Comparison of ENCODE assay signal across 8 cellular contexts in genomic region chr1:97919568-97920261, GRCh38. TPM values are rescaled to one million over a fixed set of nuclear protein-coding genes. Genes with fewer than 3 reads are reported as not detected.
DNase-seq lines count a peak whose midpoint lies in the region; ATAC-seq and TF ChIP-seq lines count a peak whose summit lies in the region.

No MANE protein-coding gene starts in this region.

- H3K27ac Mint-ChIP-seq in stimulated activated naive CD8-positive, alpha-beta T cell treated with anti-CD3 and anti-CD28 coated beads, Interleukin-15, Interleukin-2, amounts not matched to agents 100 ng/mL and 50 ng/mL, for 24 hours: peak overlapping the region; percentile 92
- peak overlapping the region; percentile 84 for H3K27ac Mint-ChIP-seq in activated T-helper 17 cell treated with anti-CD3 and anti-CD28 coated beads, Interleukin-2, amount 50 U/mL, for 72 hours

- ATAC-seq in stimulated activated naive CD8-positive, alpha-beta T cell treated with anti-CD3 and anti-CD28 coated beads, Interleukin-15, Interleukin-2, amounts not matched to agents 100 U/mL and 50 U/mL, for 24 hours: no peak
- no peak for ATAC-seq in activated T-helper 17 cell treated with anti-CD3 and anti-CD28 coated beads, Interleukin-2, amount 50 U/mL, for 72 hours (replicated peaks)
- ATAC-seq in thoracic aorta (ENCODE audit: insufficient number of reproducible peaks, low FRiP score, low read depth): no peak

- H3K9me3 Mint-ChIP-seq in stimulated activated naive CD8-positive, alpha-beta T cell treated with anti-CD3 and anti-CD28 coated beads, Interleukin-15, Interleukin-2, amounts not matched to agents 100 ng/mL and 50 ng/mL, for 24 hours: no peaks in the 10 kb centered on the region
- no peaks in the 10 kb centered on the region for H3K9me3 Mint-ChIP-seq in activated T-helper 17 cell treated with anti-CD3 and anti-CD28 coated beads, Interleukin-2, amount 50 U/mL, for 72 hours

- no peak for TF ChIP-seq CTCF in thoracic aorta (IDR thresholded peaks at IDR 0.05)

- no peaks in the 10 kb centered on the region for H3K36me3 Mint-ChIP-seq in stimulated activated naive CD8-positive, alpha-beta T cell treated with anti-CD3 and anti-CD28 coated beads, Interleukin-15, Interleukin-2, amounts not matched to agents 100 ng/mL and 50 ng/mL, for 24 hours (ENCODE audit: low read depth)
- H3K36me3 Mint-ChIP-seq in activated T-helper 17 cell treated with anti-CD3 and anti-CD28 coated beads, Interleukin-2, amount 50 U/mL, for 72 hours (ENCODE audit: low read depth): no peaks in the 10 kb centered on the region

- H3K4me1 Mint-ChIP-seq in stimulated activated naive CD8-positive, alpha-beta T cell treated with anti-CD3 and anti-CD28 coated beads, Interleukin-15, Interleukin-2, amounts not matched to agents 100 ng/mL and 50 ng/mL, for 24 hours (ENCODE audit: low read depth): peaks cover 54% of the 10 kb centered on the region
- H3K4me1 Mint-ChIP-seq in activated T-helper 17 cell treated with anti-CD3 and anti-CD28 coated beads, Interleukin-2, amount 50 U/mL, for 72 hours: peaks cover 24% of the 10 kb centered on the region

- in situ Hi-C loops in G401 (cut with HindIII; ENCODE audit: low sequenced_read_pairs): no loop called here

- DNase-seq in stimulated activated naive CD8-positive, alpha-beta T cell treated with anti-CD3 and anti-CD28 coated beads, Interleukin-15, Interleukin-2, amounts not matched to agents 100 U/mL and 50 U/mL, for 24 hours: no peak
- DNase-seq in iris pigment epithelial cell (ENCODE audit: low read depth) (peak; percentile 67), thoracic aorta (ENCODE audit: low spot score) (no peak), iPS-NIHi7 (ENCODE audit: extremely low spot score) (no peak), NCI-H524 (lab: John Stamatoyannopoulos, UW) (no peak), G401 (ENCODE audit: low spot score) (no peak)

- H3K4me3 ChIP-seq in thoracic aorta: peak overlapping the region; percentile 94

- H3K4me3 Mint-ChIP-seq in stimulated activated naive CD8-positive, alpha-beta T cell treated with anti-CD3 and anti-CD28 coated beads, Interleukin-15, Interleukin-2, amounts not matched to agents 100 ng/mL and 50 ng/mL, for 24 hours: peak overlapping the region; percentile 93
- peak overlapping the region; percentile 90 for H3K4me3 Mint-ChIP-seq in activated T-helper 17 cell treated with anti-CD3 and anti-CD28 coated beads, Interleukin-2, amount 50 U/mL, for 72 hours

- H3K27me3 ChIP-seq in thoracic aorta (replicated peaks; ENCODE audit: insufficient read depth): no peaks in the 10 kb centered on the region

- H3K27me3 Mint-ChIP-seq in stimulated activated naive CD8-positive, alpha-beta T cell treated with anti-CD3 and anti-CD28 coated beads, Interleukin-15, Interleukin-2, amounts not matched to agents 100 ng/mL and 50 ng/mL, for 24 hours: no peaks in the 10 kb centered on the region
- no peaks in the 10 kb centered on the region for H3K27me3 Mint-ChIP-seq in activated T-helper 17 cell treated with anti-CD3 and anti-CD28 coated beads, Interleukin-2, amount 50 U/mL, for 72 hours

- no peaks in the 10 kb centered on the region for H3K9me3 ChIP-seq in thoracic aorta

- H3K36me3 ChIP-seq in thoracic aorta: no peaks in the 10 kb centered on the region

- peak overlapping the region in 1 of 2 donors; percentile 84 for H3K27ac ChIP-seq in thoracic aorta

- H3K4me1 ChIP-seq in thoracic aorta (ENCODE audit: control insufficient read depth in 1 of 2, low read depth in 2 of 2): peaks cover 10 to 19% of the 10 kb centered on the region in 2 donors

RNA-seq across cellular contexts. Expression of gene DPYD, which starts 1.1 kb away (rescaled TPM):
- total RNA-seq in activated T-helper 17 cell treated with anti-CD3 and anti-CD28 coated beads, Interleukin-2, amount 50 U/mL, for 72 hours: 10 to 100 TPM; 11.1 to 11.5 TPM
- 10 to 100 TPM; 29.1 to 44.2 TPM for total RNA-seq in thoracic aorta
- not detected in 2 replicates for total RNA-seq in G401 (2014; rRNA removed; shearing (Covaris generic))

Comparison
In these comparisons a context has a peak if more than half of its experiments do, and no peak if none do; other contexts are left out.
1. RNA of gene DPYD, which starts 1.1 kb away (total RNA-seq): 29.1 to 44.2 TPM in thoracic aorta and 11.1 to 11.5 TPM in activated T-helper 17 cell treated with anti-CD3 and anti-CD28 coated beads, Interleukin-2, amount 50 U/mL, for 72 hours; not detected in G401; every median in the first group is over 10 times any median in the second.